ENCODE assay signal across 10 cellular contexts in genomic region chr10:59361659-59362183, GRCh38. TPM values are rescaled to one million over a fixed set of nuclear protein-coding genes. Genes with fewer than 3 reads are reported as not detected.
DNase-seq lines count a peak whose midpoint lies in the region; ATAC-seq and TF ChIP-seq lines count a peak whose summit lies in the region.
"Had no signal": no experiment of that assay in that cellular context is flagged by ENCODE, and none has a peak within 500 bp of the region (broad histone marks: within the 10 kb centered on the region; RNA-seq: fewer than 3 reads in every experiment).

No MANE protein-coding gene starts in this region.

- H3K27ac ChIP-seq in CD8-positive, alpha-beta memory T cell (ENCODE audit: low read depth, low read length), result no peak overlapping the region
- H3K27ac ChIP-seq in esophagus muscularis mucosa (replicated peaks in 1 of 4), result peak overlapping the region; percentile 86 to 94 (median 90)
- peak overlapping the region in 1 of 2 donors; percentile 88 for H3K27ac ChIP-seq in ovary

- no peaks in the 10 kb centered on the region for H3K4me1 ChIP-seq in CD8-positive, alpha-beta memory T cell (ENCODE audit: insufficient read depth, low read length)
- H3K4me1 ChIP-seq in esophagus muscularis mucosa (peaks cover 37 to 68% (median 65%) of the 10 kb centered on the region in 4 donors), ovary (ENCODE audit: insufficient read depth) (peaks cover 14% of the 10 kb centered on the region)

- ATAC-seq in GM21576 (IDR thresholded peaks at IDR 0.05; ENCODE audit: unreplicated experiment), result no peak

- CTCF ChIA-PET in CD8-positive, alpha-beta memory T cell (lab: Charles Lee), result no interaction called here
- CTCF ChIA-PET in GM10248 (lab: Yijun Ruan, JAX), result interaction anchor here (0.7 to 2.1 kb wide), 3 partner anchors 9 to 21 kb away, joined by 3 to 6 read pairs (median 4); no protein-coding TSS in a partner anchor

- TF ChIP-seq POLR2A in esophagus muscularis mucosa (IDR thresholded peaks at IDR 0.05; ENCODE audit: low read depth) (no peak), ovary (IDR thresholded peaks at IDR 0.05) (no peak)

- H3K9me3 Mint-ChIP-seq in CD8-positive, alpha-beta memory T cell, result peaks cover 0 to 4% (median 0%) of the 10 kb centered on the region in 5 donors

- TF ChIP-seq CTCF in esophagus muscularis mucosa (IDR thresholded peaks at IDR 0.05) (no peak), ovary (IDR thresholded peaks at IDR 0.05) (no peak), GM10248 (IDR thresholded peaks at IDR 0.05; ENCODE audit: control extremely low read depth, extremely low read depth, low read depth, missing control alignments) (no peak)

- peak overlapping the region in 2 of 8 donors; percentile 26 to 56 for H3K27ac Mint-ChIP-seq in CD8-positive, alpha-beta memory T cell

- DNase-seq in CD8-positive, alpha-beta memory T cell, result no peak
- peak; percentile 36 for DNase-seq in NCI-H69 (lab: John Stamatoyannopoulos, UW)
- DNase-seq in esophagus muscularis mucosa (ENCODE audit: extremely low spot score), result no peak
- DNase-seq in ovary, result no peak
- DNase-seq in GM10248 (ENCODE audit: extremely low spot score), result no peak
- DNase-seq in NK-92 (lab: John Stamatoyannopoulos, UW; ENCODE audit: unreplicated experiment), result no peak
- no peak for DNase-seq in H4 (ENCODE audit: low spot score)
- DNase-seq: T-helper 9 cell had no signal

- TF ChIP-seq EP300 in esophagus muscularis mucosa (IDR thresholded peaks at IDR 0.05), result no peak
- TF ChIP-seq EP300 in ovary (IDR thresholded peaks at IDR 0.05), result no peak

- H3K9me3 ChIP-seq in CD8-positive, alpha-beta memory T cell (ENCODE audit: low read length), result no peaks in the 10 kb centered on the region
- H3K9me3 ChIP-seq in esophagus muscularis mucosa, result no peaks in the 10 kb centered on the region
- no peaks in the 10 kb centered on the region for H3K9me3 ChIP-seq in ovary

- no peaks in the 10 kb centered on the region for H3K27me3 ChIP-seq in CD8-positive, alpha-beta memory T cell (ENCODE audit: insufficient read depth, low read length, poor library complexity, severe bottlenecking)
- H3K27me3 ChIP-seq in esophagus muscularis mucosa, result no peaks in the 10 kb centered on the region
- H3K27me3 ChIP-seq in ovary, result no peaks in the 10 kb centered on the region

- 29% methylated on average over 2 of the region's 2 CpGs for WGBS in esophagus muscularis mucosa
- 29 to 38% (median 35%) methylated on average over 2 of the region's 2 CpGs for whole genome bisulfite sequencing in ovary, 3 donors

- H3K4me3 Mint-ChIP-seq in CD8-positive, alpha-beta memory T cell, result peak overlapping the region in 6 of 7 donors; percentile 42 to 55 (median 52)

- H3K36me3 Mint-ChIP-seq in CD8-positive, alpha-beta memory T cell, result no peaks in the 10 kb centered on the region

- H3K27me3 Mint-ChIP-seq in CD8-positive, alpha-beta memory T cell, result peaks cover 8 to 10% of the 10 kb centered on the region in 2 donors

- no peaks in the 10 kb centered on the region for H3K36me3 ChIP-seq in CD8-positive, alpha-beta memory T cell (ENCODE audit: insufficient read depth, low read length)
- no peaks in the 10 kb centered on the region for H3K36me3 ChIP-seq in esophagus muscularis mucosa
- H3K36me3 ChIP-seq in ovary, result no peaks in the 10 kb centered on the region

- POLR2A ChIA-PET in CD8-positive, alpha-beta memory T cell (lab: Charles Lee), result no interaction called here
- POLR2A ChIA-PET in GM10248 (lab: Yijun Ruan, JAX), result no interaction called here

- no peak overlapping the region for H3K4me3 ChIP-seq in CD8-positive, alpha-beta memory T cell (ENCODE audit: low read length)
- H3K4me3 ChIP-seq in esophagus muscularis mucosa (peak overlapping the region; percentile 60 to 80 (median 66)), ovary (peak overlapping the region; percentile 64)

- intact Hi-C loops in esophagus muscularis mucosa (cut with DNase I) (no loop called here), ovary (cut with DNase I) (no loop called here)

- H3K4me1 Mint-ChIP-seq in CD8-positive, alpha-beta memory T cell, result peaks cover 8 to 15% (median 13%) of the 10 kb centered on the region in 3 donors

RNA-seq across cellular contexts. Expression of gene FAM13C, which starts 0.6 kb away (rescaled TPM):
- not detected for total RNA-seq in CD8-positive, alpha-beta memory T cell
- not detected for polyA plus RNA-seq in CD8-positive, alpha-beta memory T cell
- total RNA-seq in esophagus muscularis mucosa (10 to 100 TPM; 45.1 to 62.9 (median 53.1) TPM), ovary (10 to 100 TPM; 11.9 to 35.2 (median 22.7) TPM)
- 10 to 100 TPM; 14.3 to 19.5 TPM for polyA plus RNA-seq in ovary
- total RNA-seq in H4 (2014; rRNA removed; shearing (Covaris generic)), result 3.9 and 8.1 TPM in 2 replicates
- total RNA-seq: mononuclear cell had no signal
